Comparison of ENCODE assay signal across 28 cellular contexts in genomic region chr14:64792871-64793560, GRCh38.
"Had no signal": no experiment of that assay in that cellular context is flagged by ENCODE, and none has a peak within 500 bp of the region (broad histone marks: within the 10 kb centered on the region; RNA-seq: fewer than 3 reads in every experiment).

No MANE protein-coding gene starts in this region.

- H3K27ac ChIP-seq: brain microvascular endothelial cell, colonic mucosa, epithelial cell of prostate, esophagus squamous epithelium, gastroesophageal sphincter, heart right ventricle, hepatocyte, WERI-Rb-1 had no signal

- H3K27me3 ChIP-seq: brain microvascular endothelial cell, colonic mucosa, gastroesophageal sphincter, heart right ventricle, hepatocyte had no signal

- H3K36me3 ChIP-seq: brain microvascular endothelial cell, colonic mucosa, esophagus squamous epithelium, gastroesophageal sphincter, WERI-Rb-1 had no signal

- FAIRE-seq: astrocyte, endometrium, endothelial cell of umbilical vein had no signal

- H3K4me2 ChIP-seq: hepatocyte had no signal

- ATAC-seq: activated CD4-positive, CD25-positive, alpha-beta regulatory T cell treated with anti-CD3 and anti-CD28 coated beads, Interleukin-2, amount 50 U/mL, for 24 hours; activated CD8-positive, alpha-beta T cell treated with anti-CD3 and anti-CD28 coated beads for 36 hours; activated T-cell treated with anti-CD3 and anti-CD28 coated beads, Interleukin-2, amount 50 U/mL, for 4 hours; activated T-helper 17 cell treated with anti-CD3 and anti-CD28 coated beads, Interleukin-2, amount 50 U/mL, for 72 hours; gastroesophageal sphincter; heart right ventricle had no signal

- H3K4me1 ChIP-seq: colonic mucosa, gastroesophageal sphincter, heart right ventricle had no signal

- H3K79me2 ChIP-seq: hepatocyte had no signal

- H2AFZ ChIP-seq: hepatocyte had no signal

- H3K9me3 ChIP-seq: colonic mucosa, esophagus squamous epithelium, gastroesophageal sphincter, heart right ventricle had no signal

- DNase-seq: activated B cell treated with CpG ODN at 0.5 μM for 24 hours; activated CD4-positive, alpha-beta T cell treated with anti-CD3 and anti-CD28 coated beads for 48 hours; activated CD4-positive, alpha-beta T cell treated with anti-CD3 and anti-CD28 coated beads, Interleukin-2, amount 50 U/mL, for 1 hour; activated CD4-positive, alpha-beta T cell treated with anti-CD3 and anti-CD28 coated beads, Interleukin-2, amount 50 U/mL, for 48 hours; activated CD8-positive, alpha-beta memory T cell treated with anti-CD3 and anti-CD28 coated beads for 24 hours; activated CD8-positive, alpha-beta T cell treated with anti-CD3 and anti-CD28 coated beads for 36 hours; activated effector memory CD4-positive, alpha-beta T cell treated with Interleukin-2 at 50 U/mL for 16 hours; activated gamma-delta T cell treated with Interleukin-2 at 50 U/mL for 16 hours; activated naive CD4-positive, alpha-beta T cell treated with anti-CD3 and anti-CD28 coated beads, Interleukin-2, amount 50 U/mL, for 16 hours; activated naive CD4-positive, alpha-beta T cell treated with Interleukin-2 at 50 U/mL for 16 hours; activated T-cell treated with anti-CD3 and anti-CD28 coated beads, Interleukin-2, amount 50 U/mL, for 4 hours; amniotic stem cell; brain microvascular endothelial cell; colonic mucosa; effector CD8-positive, alpha-beta T cell; esophagus squamous epithelium; foreskin melanocyte; heart right ventricle; T1000; WERI-Rb-1 had no signal

- H3K4me3 ChIP-seq: colonic mucosa, esophagus squamous epithelium, gastroesophageal sphincter, heart right ventricle, hepatocyte had no signal
